In genomic region chr17:16074423-16074822, GRCh38 we compare ENCODE assay signal across 1 cellular context.
TF ChIP-seq lines count a peak whose summit lies in the region.

No MANE protein-coding gene starts in this region.

TF ChIP-seq in GM23338, 12 proteins besides CTCF, POLR2A, EP300 and RAD21 (continued from another document):
- no peak for TF ChIP-seq ZNF462 (CRISPR knock-in tag; IDR thresholded peaks at IDR 0.05)
